ENCODE assay signal across 1 cellular context in genomic region chr2:69969126-69969983, GRCh38.
TF ChIP-seq lines count a peak whose summit lies in the region.

No MANE protein-coding gene starts in this region.

TF ChIP-seq in HepG2, 621 proteins besides CTCF, POLR2A, EP300 and RAD21 (continued from another document and continues in another):
- TF ChIP-seq SNAPC4 (CRISPR knock-in tag; IDR thresholded peaks at IDR 0.05) (no peak), RXRB (CRISPR knock-in tag; IDR thresholded peaks at IDR 0.05; ENCODE audit: borderline replicate concordance) (no peak), EHMT2 (IDR thresholded peaks at IDR 0.05; ENCODE audit: borderline replicate concordance, low read depth, low read length) (no peak), ZFP62 (CRISPR knock-in tag; IDR thresholded peaks at IDR 0.05) (no peak), MNT (IDR thresholded peaks at IDR 0.05) (no peak), GRHL1 (CRISPR knock-in tag; conservative IDR thresholded peaks at IDR 0.05) (no peak), NFYC (CRISPR knock-in tag; IDR thresholded peaks at IDR 0.05) (peak; percentile 20; the same call in 1 of the 2 replicates), ZNF256 (CRISPR knock-in tag; conservative IDR thresholded peaks at IDR 0.05) (no peak), AHR (CRISPR knock-in tag; IDR thresholded peaks at IDR 0.05) (no peak), TRIM24 (CRISPR knock-in tag; IDR thresholded peaks at IDR 0.05) (no peak), CEBPG (CRISPR knock-in tag; IDR thresholded peaks at IDR 0.05) (peak; percentile 30; the same call in 1 of the 2 replicates), POLR2G (IDR thresholded peaks at IDR 0.05; ENCODE audit: low read depth, low read length) (no peak), NR0B2 (CRISPR knock-in tag; IDR thresholded peaks at IDR 0.05) (no peak), FOSL1 (CRISPR knock-in tag; IDR thresholded peaks at IDR 0.05; ENCODE audit: borderline replicate concordance) (no peak), YY1 (IDR thresholded peaks at IDR 0.05; ENCODE audit: insufficient read depth, insufficient replicate concordance, low read depth, low read length) (peak; percentile 11), ZNF788 (CRISPR knock-in tag; IDR thresholded peaks at IDR 0.05; ENCODE audit: borderline replicate concordance) (0 out of 2 replicates have a peak, but pooled peaks have one; percentile 16), ZFP36L2 (CRISPR knock-in tag; IDR thresholded peaks at IDR 0.05) (no peak), ZNF563 (CRISPR knock-in tag; IDR thresholded peaks at IDR 0.05) (peak; percentile 24; the same call in 1 of the 2 replicates), CEBPB (IDR thresholded peaks at IDR 0.05; ENCODE audit: borderline replicate concordance, low read depth, low read length) (peak; percentile 71), ZNF225 (CRISPR knock-in tag; IDR thresholded peaks at IDR 0.05) (0 out of 2 replicates have a peak, but pooled peaks have one; percentile 43), ZSCAN21 (CRISPR knock-in tag; IDR thresholded peaks at IDR 0.05; ENCODE audit: borderline replicate concordance) (no peak), RNF2 (conservative IDR thresholded peaks at IDR 0.05; ENCODE audit: low read depth) (no peak), THYN1 (CRISPR knock-in tag; IDR thresholded peaks at IDR 0.05; ENCODE audit: borderline replicate concordance, low read depth) (no peak), PBX3 (CRISPR knock-in tag; IDR thresholded peaks at IDR 0.05; ENCODE audit: borderline replicate concordance) (no peak), ZBTB1 (CRISPR knock-in tag; IDR thresholded peaks at IDR 0.05; ENCODE audit: borderline replicate concordance) (no peak), ZNF501 (CRISPR knock-in tag; IDR thresholded peaks at IDR 0.05) (peak; percentile 71; the same call in 1 of the 2 replicates), SYNCRIP (IDR thresholded peaks at IDR 0.05; ENCODE audit: insufficient read depth, low read depth, low read length) (no peak), ZNF530 (CRISPR knock-in tag; IDR thresholded peaks at IDR 0.05; ENCODE audit: low read depth) (no peak), HDAC6 (IDR thresholded peaks at IDR 0.05; ENCODE audit: low read depth, low read length) (no peak), HOXA3 (CRISPR knock-in tag; IDR thresholded peaks at IDR 0.05) (no peak), ZSCAN5A (CRISPR knock-in tag; IDR thresholded peaks at IDR 0.05; ENCODE audit: borderline replicate concordance) (no peak), EEA1 (CRISPR knock-in tag; IDR thresholded peaks at IDR 0.05; ENCODE audit: borderline replicate concordance) (no peak), MXI1 (IDR thresholded peaks at IDR 0.05; ENCODE audit: borderline replicate concordance, low read depth, low read length) (no peak), ZBTB34 (CRISPR knock-in tag; IDR thresholded peaks at IDR 0.05) (no peak), ZNF773 (CRISPR knock-in tag; IDR thresholded peaks at IDR 0.05; ENCODE audit: borderline replicate concordance) (no peak), ZNF598 (CRISPR knock-in tag; IDR thresholded peaks at IDR 0.05; ENCODE audit: borderline replicate concordance) (no peak), MIER2 (CRISPR knock-in tag; IDR thresholded peaks at IDR 0.05) (no peak), MED1 (CRISPR knock-in tag; IDR thresholded peaks at IDR 0.05) (no peak), THAP11 (CRISPR knock-in tag; IDR thresholded peaks at IDR 0.05) (no peak), ZBTB2 (CRISPR knock-in tag; IDR thresholded peaks at IDR 0.05; ENCODE audit: low read depth) (no peak), ZNF335 (CRISPR knock-in tag; IDR thresholded peaks at IDR 0.05) (no peak), ZBTB39 (CRISPR knock-in tag; IDR thresholded peaks at IDR 0.05) (no peak), TEF (CRISPR knock-in tag; IDR thresholded peaks at IDR 0.05) (no peak), SMC3 (IDR thresholded peaks at IDR 0.05; ENCODE audit: low read length) (peak; percentile 24; the same call in 1 of the 2 replicates), REXO4 (CRISPR knock-in tag; IDR thresholded peaks at IDR 0.05; ENCODE audit: borderline replicate concordance) (no peak), AGO1 (IDR thresholded peaks at IDR 0.05; ENCODE audit: low read depth, low read length, poor library complexity, severe bottlenecking) (no peak), TFDP2 (CRISPR knock-in tag; IDR thresholded peaks at IDR 0.05) (0 out of 2 replicates have a peak, but pooled peaks have one; percentile 30)
